Comparison of ENCODE assay signal across 1 cellular context in the genomic region with DNA sequence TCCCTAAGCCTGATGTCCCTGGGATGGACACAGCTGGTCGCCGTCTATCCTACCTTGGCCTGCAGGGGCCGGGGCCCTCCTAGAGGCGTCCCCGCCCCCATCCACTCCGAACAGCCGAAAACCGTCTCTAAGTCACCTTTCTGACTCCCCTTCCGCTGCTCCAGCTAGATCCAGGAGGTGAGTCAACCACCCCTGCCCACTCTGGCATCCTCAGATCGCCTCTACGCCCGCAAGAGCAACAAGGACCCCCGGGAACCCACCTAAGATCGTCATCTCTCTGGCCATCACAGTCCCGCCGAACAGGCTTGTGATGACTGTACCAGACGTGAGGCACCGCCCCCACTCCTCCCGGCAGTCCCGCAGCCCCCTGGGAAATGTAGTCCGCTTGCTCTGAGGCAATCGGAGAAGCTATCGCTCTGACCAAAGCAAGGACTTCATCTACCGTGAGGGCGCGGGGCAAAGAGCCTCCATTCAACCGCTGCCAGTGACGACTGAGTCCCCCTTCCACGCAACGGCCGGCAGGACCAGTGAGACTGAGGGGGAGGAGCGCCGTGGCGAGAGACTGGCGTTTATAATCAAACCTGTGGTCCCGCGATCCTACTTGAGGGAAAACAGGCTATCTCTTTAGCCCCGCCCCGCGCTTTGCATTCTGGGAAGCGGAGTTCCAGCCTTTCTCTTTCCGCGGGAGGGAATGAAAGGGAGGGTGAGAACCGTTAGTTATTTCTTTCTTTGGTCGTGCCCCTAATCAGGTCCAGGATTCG.
A peak's percentile ranks its signal among the peaks of the same experiment; 100 is the strongest.
TF ChIP-seq lines count a peak whose summit lies in the region.

A gene with protein sequence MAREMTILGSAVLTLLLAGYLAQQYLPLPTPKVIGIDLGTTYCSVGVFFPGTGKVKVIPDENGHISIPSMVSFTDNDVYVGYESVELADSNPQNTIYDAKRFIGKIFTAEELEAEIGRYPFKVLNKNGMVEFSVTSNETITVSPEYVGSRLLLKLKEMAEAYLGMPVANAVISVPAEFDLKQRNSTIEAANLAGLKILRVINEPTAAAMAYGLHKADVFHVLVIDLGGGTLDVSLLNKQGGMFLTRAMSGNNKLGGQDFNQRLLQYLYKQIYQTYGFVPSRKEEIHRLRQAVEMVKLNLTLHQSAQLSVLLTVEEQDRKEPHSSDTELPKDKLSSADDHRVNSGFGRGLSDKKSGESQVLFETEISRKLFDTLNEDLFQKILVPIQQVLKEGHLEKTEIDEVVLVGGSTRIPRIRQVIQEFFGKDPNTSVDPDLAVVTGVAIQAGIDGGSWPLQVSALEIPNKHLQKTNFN (minus strand): TSS at position 312 of the 761 bp plus-strand sequence. CDS start 27 bp downstream, at position 285.

TF ChIP-seq in GM12878, 131 proteins besides CTCF, POLR2A, EP300 and RAD21 (continued from another document):
- TF ChIP-seq TCF12 (IDR thresholded peaks at IDR 0.05; ENCODE audit: low read depth, low read length): 0 out of 2 replicates have a peak, but pooled peaks have one; percentile 27
- 0 out of 3 replicates have a peak, but pooled peaks have one; percentile 19 for TF ChIP-seq POU2F2 (IDR thresholded peaks at IDR 0.05; ENCODE audit: borderline replicate concordance, low read depth, low read length)
- TF ChIP-seq TBL1XR1 (IDR thresholded peaks at IDR 0.05; ENCODE audit: low read depth, low read length): 0 out of 2 replicates have a peak, but pooled peaks have one; percentile 22
- peak; percentile 86 for TF ChIP-seq YY1 (IDR thresholded peaks at IDR 0.05; ENCODE audit: low read depth, low read length)
- peak; percentile 80 for TF ChIP-seq ATF7 (IDR thresholded peaks at IDR 0.05; ENCODE audit: low read depth)
- TF ChIP-seq CBFB (IDR thresholded peaks at IDR 0.05; ENCODE audit: low read depth): peak; percentile 68; the same call in 1 of the 2 replicates
- peak; percentile 78; the same call in 1 of the 2 replicates for TF ChIP-seq SIN3A (IDR thresholded peaks at IDR 0.05; ENCODE audit: low read depth, low read length)
- no peak for TF ChIP-seq CBX3 (IDR thresholded peaks at IDR 0.05; ENCODE audit: borderline replicate concordance, low read depth)
- peak; percentile 93 for TF ChIP-seq CHD2 (IDR thresholded peaks at IDR 0.05; ENCODE audit: borderline replicate concordance, low read depth, low read length)
- peak; percentile 69; the same call in 1 of the 2 replicates for TF ChIP-seq SREBF1 (IDR thresholded peaks at IDR 0.05; ENCODE audit: low read length)
- 0 out of 2 replicates have a peak, but pooled peaks have one; percentile 51 for TF ChIP-seq POLR2AphosphoS2 (IDR thresholded peaks at IDR 0.05; ENCODE audit: low read depth, low read length)
- TF ChIP-seq NFYA (IDR thresholded peaks at IDR 0.05; ENCODE audit: borderline replicate concordance, low read depth, low read length): no peak
- TF ChIP-seq TAF1 (IDR thresholded peaks at IDR 0.05; ENCODE audit: borderline replicate concordance, low read depth, low read length): peak; percentile 26; the same call in 1 of the 2 replicates
- TF ChIP-seq, protein P1, sequence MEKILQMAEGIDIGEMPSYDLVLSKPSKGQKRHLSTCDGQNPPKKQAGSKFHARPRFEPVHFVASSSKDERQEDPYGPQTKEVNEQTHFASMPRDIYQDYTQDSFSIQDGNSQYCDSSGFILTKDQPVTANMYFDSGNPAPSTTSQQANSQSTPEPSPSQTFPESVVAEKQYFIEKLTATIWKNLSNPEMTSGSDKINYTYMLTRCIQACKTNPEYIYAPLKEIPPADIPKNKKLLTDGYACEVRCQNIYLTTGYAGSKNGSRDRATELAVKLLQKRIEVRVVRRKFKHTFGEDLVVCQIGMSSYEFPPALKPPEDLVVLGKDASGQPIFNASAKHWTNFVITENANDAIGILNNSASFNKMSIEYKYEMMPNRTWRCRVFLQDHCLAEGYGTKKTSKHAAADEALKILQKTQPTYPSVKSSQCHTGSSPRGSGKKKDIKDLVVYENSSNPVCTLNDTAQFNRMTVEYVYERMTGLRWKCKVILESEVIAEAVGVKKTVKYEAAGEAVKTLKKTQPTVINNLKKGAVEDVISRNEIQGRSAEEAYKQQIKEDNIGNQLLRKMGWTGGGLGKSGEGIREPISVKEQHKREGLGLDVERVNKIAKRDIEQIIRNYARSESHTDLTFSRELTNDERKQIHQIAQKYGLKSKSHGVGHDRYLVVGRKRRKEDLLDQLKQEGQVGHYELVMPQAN (conservative IDR thresholded peaks at IDR 0.05): 0 out of 2 replicates have a peak, but pooled peaks have one; percentile 47
- 0 out of 2 replicates have a peak, but pooled peaks have one; percentile 59 for TF ChIP-seq SMAD5 (IDR thresholded peaks at IDR 0.05; ENCODE audit: low read depth)
- peak; percentile 76 for TF ChIP-seq PML (IDR thresholded peaks at IDR 0.05; ENCODE audit: low read length)
- TF ChIP-seq BHLHE40 (IDR thresholded peaks at IDR 0.05; ENCODE audit: borderline replicate concordance in 1 of 2, low read depth in 2 of 2, low read length in 1 of 2): 0 out of 4 replicates have a peak, but pooled peaks of 1 of the 2 experiments have one; percentile 4
- TF ChIP-seq ESRRA (IDR thresholded peaks at IDR 0.05; ENCODE audit: low read length): 0 out of 2 replicates have a peak, but pooled peaks have one; percentile 20
- TF ChIP-seq, protein P2, sequence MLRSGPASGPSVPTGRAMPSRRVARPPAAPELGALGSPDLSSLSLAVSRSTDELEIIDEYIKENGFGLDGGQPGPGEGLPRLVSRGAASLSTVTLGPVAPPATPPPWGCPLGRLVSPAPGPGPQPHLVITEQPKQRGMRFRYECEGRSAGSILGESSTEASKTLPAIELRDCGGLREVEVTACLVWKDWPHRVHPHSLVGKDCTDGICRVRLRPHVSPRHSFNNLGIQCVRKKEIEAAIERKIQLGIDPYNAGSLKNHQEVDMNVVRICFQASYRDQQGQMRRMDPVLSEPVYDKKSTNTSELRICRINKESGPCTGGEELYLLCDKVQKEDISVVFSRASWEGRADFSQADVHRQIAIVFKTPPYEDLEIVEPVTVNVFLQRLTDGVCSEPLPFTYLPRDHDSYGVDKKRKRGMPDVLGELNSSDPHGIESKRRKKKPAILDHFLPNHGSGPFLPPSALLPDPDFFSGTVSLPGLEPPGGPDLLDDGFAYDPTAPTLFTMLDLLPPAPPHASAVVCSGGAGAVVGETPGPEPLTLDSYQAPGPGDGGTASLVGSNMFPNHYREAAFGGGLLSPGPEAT (IDR thresholded peaks at IDR 0.05; ENCODE audit: low read depth): peak; percentile 33; the same call in 1 of the 2 replicates
- peak; percentile 98 for TF ChIP-seq HCFC1 (IDR thresholded peaks at IDR 0.05; ENCODE audit: low read length)
- peak; percentile 93 for TF ChIP-seq SIX5 (IDR thresholded peaks at IDR 0.05; ENCODE audit: low read depth, low read length, severe bottlenecking)
- no peak for TF ChIP-seq SUPT20H (IDR thresholded peaks at IDR 0.05; ENCODE audit: borderline replicate concordance, control insufficient read depth, low read depth, low read length)
- peak; percentile 79; the same call in 1 of the 2 replicates for TF ChIP-seq RB1 (IDR thresholded peaks at IDR 0.05; ENCODE audit: borderline replicate concordance)
- peak; percentile 33; the same call in 1 of the 2 replicates for TF ChIP-seq GATAD2B (conservative IDR thresholded peaks at IDR 0.05; ENCODE audit: low read depth)
- TF ChIP-seq, protein P3, sequence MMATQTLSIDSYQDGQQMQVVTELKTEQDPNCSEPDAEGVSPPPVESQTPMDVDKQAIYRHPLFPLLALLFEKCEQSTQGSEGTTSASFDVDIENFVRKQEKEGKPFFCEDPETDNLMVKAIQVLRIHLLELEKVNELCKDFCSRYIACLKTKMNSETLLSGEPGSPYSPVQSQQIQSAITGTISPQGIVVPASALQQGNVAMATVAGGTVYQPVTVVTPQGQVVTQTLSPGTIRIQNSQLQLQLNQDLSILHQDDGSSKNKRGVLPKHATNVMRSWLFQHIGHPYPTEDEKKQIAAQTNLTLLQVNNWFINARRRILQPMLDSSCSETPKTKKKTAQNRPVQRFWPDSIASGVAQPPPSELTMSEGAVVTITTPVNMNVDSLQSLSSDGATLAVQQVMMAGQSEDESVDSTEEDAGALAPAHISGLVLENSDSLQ (IDR thresholded peaks at IDR 0.05): peak; percentile 90
- TF ChIP-seq KLF5 (IDR thresholded peaks at IDR 0.05; ENCODE audit: partially characterized antibody): no peak
- peak; percentile 38 for TF ChIP-seq RELA (IDR thresholded peaks at IDR 0.05; ENCODE audit: borderline replicate concordance, partially characterized antibody)
- TF ChIP-seq, protein P4, sequence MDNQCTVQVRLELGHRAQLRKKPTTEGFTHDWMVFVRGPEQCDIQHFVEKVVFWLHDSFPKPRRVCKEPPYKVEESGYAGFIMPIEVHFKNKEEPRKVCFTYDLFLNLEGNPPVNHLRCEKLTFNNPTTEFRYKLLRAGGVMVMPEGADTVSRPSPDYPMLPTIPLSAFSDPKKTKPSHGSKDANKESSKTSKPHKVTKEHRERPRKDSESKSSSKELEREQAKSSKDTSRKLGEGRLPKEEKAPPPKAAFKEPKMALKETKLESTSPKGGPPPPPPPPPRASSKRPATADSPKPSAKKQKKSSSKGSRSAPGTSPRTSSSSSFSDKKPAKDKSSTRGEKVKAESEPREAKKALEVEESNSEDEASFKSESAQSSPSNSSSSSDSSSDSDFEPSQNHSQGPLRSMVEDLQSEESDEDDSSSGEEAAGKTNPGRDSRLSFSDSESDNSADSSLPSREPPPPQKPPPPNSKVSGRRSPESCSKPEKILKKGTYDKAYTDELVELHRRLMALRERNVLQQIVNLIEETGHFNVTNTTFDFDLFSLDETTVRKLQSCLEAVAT (IDR thresholded peaks at IDR 0.05): peak; percentile 29; the same call in 1 of the 2 replicates
- peak; percentile 93 for TF ChIP-seq IKZF1 (conservative IDR thresholded peaks at IDR 0.05)
- TF ChIP-seq HDGF (IDR thresholded peaks at IDR 0.05): peak; percentile 83
- no peak for TF ChIP-seq MYC (IDR thresholded peaks at IDR 0.05; ENCODE audit: insufficient read depth, insufficient read length, insufficient replicate concordance, low read length, severe bottlenecking)
- 0 out of 2 replicates have a peak, but pooled peaks have one; percentile 56 for TF ChIP-seq RCOR1 (conservative IDR thresholded peaks at IDR 0.05; ENCODE audit: low read depth, low read length)
- TF ChIP-seq JUND (IDR thresholded peaks at IDR 0.05; ENCODE audit: low read depth, low read length): no peak
- TF ChIP-seq, protein P5, sequence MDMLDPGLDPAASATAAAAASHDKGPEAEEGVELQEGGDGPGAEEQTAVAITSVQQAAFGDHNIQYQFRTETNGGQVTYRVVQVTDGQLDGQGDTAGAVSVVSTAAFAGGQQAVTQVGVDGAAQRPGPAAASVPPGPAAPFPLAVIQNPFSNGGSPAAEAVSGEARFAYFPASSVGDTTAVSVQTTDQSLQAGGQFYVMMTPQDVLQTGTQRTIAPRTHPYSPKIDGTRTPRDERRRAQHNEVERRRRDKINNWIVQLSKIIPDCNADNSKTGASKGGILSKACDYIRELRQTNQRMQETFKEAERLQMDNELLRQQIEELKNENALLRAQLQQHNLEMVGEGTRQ (IDR thresholded peaks at IDR 0.05; ENCODE audit: borderline replicate concordance, low read depth, low read length): no peak
- 0 out of 2 replicates have a peak, but pooled peaks have one; percentile 61 for TF ChIP-seq ZNF207 (IDR thresholded peaks at IDR 0.05; ENCODE audit: borderline replicate concordance)
- peak; percentile 72 for TF ChIP-seq POLR2AphosphoS5 (IDR thresholded peaks at IDR 0.05; ENCODE audit: low read length)
- TF ChIP-seq IRF4 (IDR thresholded peaks at IDR 0.05; ENCODE audit: low read depth, low read length): peak; percentile 36; the same call in 1 of the 2 replicates
- no peak for TF ChIP-seq WRNIP1 (IDR thresholded peaks at IDR 0.05; ENCODE audit: borderline replicate concordance, low read depth, low read length)
- TF ChIP-seq EED (IDR thresholded peaks at IDR 0.05; ENCODE audit: low read depth): 0 out of 2 replicates have a peak, but pooled peaks have one; percentile 27
- TF ChIP-seq, protein P6, sequence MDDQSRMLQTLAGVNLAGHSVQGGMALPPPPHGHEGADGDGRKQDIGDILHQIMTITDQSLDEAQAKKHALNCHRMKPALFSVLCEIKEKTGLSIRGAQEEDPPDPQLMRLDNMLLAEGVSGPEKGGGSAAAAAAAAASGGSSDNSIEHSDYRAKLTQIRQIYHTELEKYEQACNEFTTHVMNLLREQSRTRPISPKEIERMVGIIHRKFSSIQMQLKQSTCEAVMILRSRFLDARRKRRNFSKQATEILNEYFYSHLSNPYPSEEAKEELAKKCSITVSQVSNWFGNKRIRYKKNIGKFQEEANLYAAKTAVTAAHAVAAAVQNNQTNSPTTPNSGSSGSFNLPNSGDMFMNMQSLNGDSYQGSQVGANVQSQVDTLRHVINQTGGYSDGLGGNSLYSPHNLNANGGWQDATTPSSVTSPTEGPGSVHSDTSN (IDR thresholded peaks at IDR 0.05; ENCODE audit: insufficient replicate concordance, low read depth, low read length): peak; percentile 1
- TF ChIP-seq EGR1 (IDR thresholded peaks at IDR 0.05; ENCODE audit: borderline replicate concordance in 1 of 2, low read depth in 2 of 2, low read length in 2 of 2): 0 out of 3 replicates have a peak, but pooled peaks of 1 of the 2 experiments have one; percentile 58
- TF ChIP-seq MYB (IDR thresholded peaks at IDR 0.05; ENCODE audit: borderline replicate concordance, low read depth, low read length): 0 out of 2 replicates have a peak, but pooled peaks have one; percentile 63
- peak; percentile 95 for TF ChIP-seq CREM (IDR thresholded peaks at IDR 0.05; ENCODE audit: low read depth)
- TF ChIP-seq, protein P7, sequence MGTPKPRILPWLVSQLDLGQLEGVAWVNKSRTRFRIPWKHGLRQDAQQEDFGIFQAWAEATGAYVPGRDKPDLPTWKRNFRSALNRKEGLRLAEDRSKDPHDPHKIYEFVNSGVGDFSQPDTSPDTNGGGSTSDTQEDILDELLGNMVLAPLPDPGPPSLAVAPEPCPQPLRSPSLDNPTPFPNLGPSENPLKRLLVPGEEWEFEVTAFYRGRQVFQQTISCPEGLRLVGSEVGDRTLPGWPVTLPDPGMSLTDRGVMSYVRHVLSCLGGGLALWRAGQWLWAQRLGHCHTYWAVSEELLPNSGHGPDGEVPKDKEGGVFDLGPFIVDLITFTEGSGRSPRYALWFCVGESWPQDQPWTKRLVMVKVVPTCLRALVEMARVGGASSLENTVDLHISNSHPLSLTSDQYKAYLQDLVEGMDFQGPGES (IDR thresholded peaks at IDR 0.05): no peak; the same call in 1 of the 2 replicates
- peak; percentile 71; the same call in 1 of the 2 replicates for TF ChIP-seq RUNX3 (IDR thresholded peaks at IDR 0.05; ENCODE audit: low read length)
- no peak for TF ChIP-seq CEBPB (IDR thresholded peaks at IDR 0.05; ENCODE audit: borderline replicate concordance in 1 of 2, low read depth in 2 of 2, low read length in 2 of 2)
